In the genomic region with DNA sequence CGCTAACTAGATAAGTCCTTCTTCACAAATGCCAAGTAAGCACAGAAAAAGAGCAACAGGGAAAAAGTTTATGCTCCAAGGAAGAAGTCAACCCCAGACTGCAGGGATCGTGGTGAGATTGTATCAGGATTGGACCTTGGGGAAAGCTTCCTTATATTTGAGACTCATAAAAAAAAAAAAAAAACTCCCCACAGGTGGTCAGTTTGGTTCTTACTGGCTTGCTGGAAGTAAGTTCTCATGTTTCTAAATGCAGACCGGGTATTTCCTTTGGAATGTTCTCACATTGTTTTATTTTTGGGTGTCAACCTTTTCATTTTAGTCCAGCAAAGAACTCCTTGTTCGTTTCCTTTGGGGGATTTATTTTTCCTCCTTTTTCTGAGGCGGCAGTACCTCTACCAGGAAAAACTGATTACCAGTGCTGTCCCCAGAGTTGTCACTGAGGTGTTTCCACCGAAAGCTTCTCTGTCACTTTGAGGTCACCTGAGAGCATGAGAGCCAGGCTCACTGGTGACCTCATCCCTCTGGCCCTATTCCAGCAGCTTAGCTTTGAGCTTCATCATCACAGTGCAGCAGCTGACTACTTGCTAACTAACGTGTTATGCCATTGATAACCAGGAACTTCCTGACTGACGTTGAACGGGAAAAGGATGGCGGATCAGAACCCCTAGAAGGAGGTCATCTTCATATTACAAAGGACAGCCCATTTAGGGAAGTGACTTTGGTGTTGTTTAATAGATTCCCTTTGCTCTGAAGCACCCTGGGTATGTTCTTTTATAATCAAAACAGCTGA, we compare ENCODE assay signal across 1 cellular context.
TF ChIP-seq lines count a peak whose summit lies in the region.

No MANE protein-coding gene starts in this region.

TF ChIP-seq in HepG2, 621 proteins besides CTCF, POLR2A, EP300 and RAD21 (continued from another document and continues in another):
- TF ChIP-seq ZNF800 (CRISPR knock-in tag; IDR thresholded peaks at IDR 0.05) (no peak), MIXL1 (CRISPR knock-in tag; IDR thresholded peaks at IDR 0.05) (no peak), NFKB2 (CRISPR knock-in tag; IDR thresholded peaks at IDR 0.05; ENCODE audit: borderline replicate concordance) (no peak), ZNF296 (CRISPR knock-in tag; conservative IDR thresholded peaks at IDR 0.05) (no peak), MAFG (CRISPR knock-in tag; IDR thresholded peaks at IDR 0.05) (no peak), ARID5B (CRISPR knock-in tag; IDR thresholded peaks at IDR 0.05) (peak; percentile 40), USF2 (IDR thresholded peaks at IDR 0.05; ENCODE audit: low read depth, low read length) (0 out of 2 replicates have a peak, but pooled peaks have one; percentile 5), USF2 (CRISPR knock-in tag; IDR thresholded peaks at IDR 0.05; ENCODE audit: borderline replicate concordance) (no peak), GATAD2A (CRISPR knock-in tag; IDR thresholded peaks at IDR 0.05) (no peak), ZNF574 (CRISPR knock-in tag; IDR thresholded peaks at IDR 0.05) (no peak), ZNF589 (CRISPR knock-in tag; conservative IDR thresholded peaks at IDR 0.05) (no peak), ZNF792 (CRISPR knock-in tag; IDR thresholded peaks at IDR 0.05) (no peak), ZNF124 (CRISPR knock-in tag; IDR thresholded peaks at IDR 0.05) (no peak), ATF2 (CRISPR knock-in tag; IDR thresholded peaks at IDR 0.05) (peak; percentile 87), THRA (CRISPR knock-in tag; IDR thresholded peaks at IDR 0.05; ENCODE audit: borderline replicate concordance) (peak; percentile 56; the same call in 1 of the 2 replicates), SAP130 (CRISPR knock-in tag; IDR thresholded peaks at IDR 0.05; ENCODE audit: low read depth) (peak; percentile 63), RXRB (CRISPR knock-in tag; IDR thresholded peaks at IDR 0.05; ENCODE audit: borderline replicate concordance) (peak; percentile 52; the same call in 1 of the 2 replicates), CENPX (CRISPR knock-in tag; IDR thresholded peaks at IDR 0.05) (no peak), MAX (IDR thresholded peaks at IDR 0.05) (no peak), ZBTB21 (CRISPR knock-in tag; IDR thresholded peaks at IDR 0.05) (peak; percentile 82), RAD51 (IDR thresholded peaks at IDR 0.05; ENCODE audit: borderline replicate concordance) (no peak), TBP (CRISPR knock-in tag; IDR thresholded peaks at IDR 0.05) (no peak), SKI (IDR thresholded peaks at IDR 0.05; ENCODE audit: partially characterized antibody) (no peak), JUND (CRISPR knock-in tag; IDR thresholded peaks at IDR 0.05) (0 out of 2 replicates have a peak, but pooled peaks have one; percentile 31), CREB1 (IDR thresholded peaks at IDR 0.05) (peak; percentile 52; the same call in 1 of the 2 replicates), CREB1 (CRISPR knock-in tag; IDR thresholded peaks at IDR 0.05) (peak; percentile 42; the same call in 1 of the 2 replicates), SOX13 (IDR thresholded peaks at IDR 0.05) (no peak), SOX13 (CRISPR knock-in tag; conservative IDR thresholded peaks at IDR 0.05 in 1 of 2, IDR thresholded peaks at IDR 0.05 in 1 of 2) (peak in 1 of 2 experiments; percentile 28; a peak in 1 of 4 replicates), ELF1 (CRISPR knock-in tag; IDR thresholded peaks at IDR 0.05) (0 out of 2 replicates have a peak, but pooled peaks have one; percentile 19), ZNF326 (CRISPR knock-in tag; IDR thresholded peaks at IDR 0.05; ENCODE audit: borderline replicate concordance) (no peak), ZNF761 (CRISPR knock-in tag; conservative IDR thresholded peaks at IDR 0.05) (no peak), TFAP4 (IDR thresholded peaks at IDR 0.05; ENCODE audit: borderline replicate concordance, low read depth) (peak; percentile 58; the same call in 1 of the 2 replicates), ZZZ3 (CRISPR knock-in tag; IDR thresholded peaks at IDR 0.05; ENCODE audit: borderline replicate concordance) (no peak)
- TF ChIP-seq, protein P1, sequence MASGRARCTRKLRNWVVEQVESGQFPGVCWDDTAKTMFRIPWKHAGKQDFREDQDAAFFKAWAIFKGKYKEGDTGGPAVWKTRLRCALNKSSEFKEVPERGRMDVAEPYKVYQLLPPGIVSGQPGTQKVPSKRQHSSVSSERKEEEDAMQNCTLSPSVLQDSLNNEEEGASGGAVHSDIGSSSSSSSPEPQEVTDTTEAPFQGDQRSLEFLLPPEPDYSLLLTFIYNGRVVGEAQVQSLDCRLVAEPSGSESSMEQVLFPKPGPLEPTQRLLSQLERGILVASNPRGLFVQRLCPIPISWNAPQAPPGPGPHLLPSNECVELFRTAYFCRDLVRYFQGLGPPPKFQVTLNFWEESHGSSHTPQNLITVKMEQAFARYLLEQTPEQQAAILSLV (CRISPR knock-in tag; IDR thresholded peaks at IDR 0.05; ENCODE audit: borderline replicate concordance): no peak
- TF ChIP-seq, protein P2, sequence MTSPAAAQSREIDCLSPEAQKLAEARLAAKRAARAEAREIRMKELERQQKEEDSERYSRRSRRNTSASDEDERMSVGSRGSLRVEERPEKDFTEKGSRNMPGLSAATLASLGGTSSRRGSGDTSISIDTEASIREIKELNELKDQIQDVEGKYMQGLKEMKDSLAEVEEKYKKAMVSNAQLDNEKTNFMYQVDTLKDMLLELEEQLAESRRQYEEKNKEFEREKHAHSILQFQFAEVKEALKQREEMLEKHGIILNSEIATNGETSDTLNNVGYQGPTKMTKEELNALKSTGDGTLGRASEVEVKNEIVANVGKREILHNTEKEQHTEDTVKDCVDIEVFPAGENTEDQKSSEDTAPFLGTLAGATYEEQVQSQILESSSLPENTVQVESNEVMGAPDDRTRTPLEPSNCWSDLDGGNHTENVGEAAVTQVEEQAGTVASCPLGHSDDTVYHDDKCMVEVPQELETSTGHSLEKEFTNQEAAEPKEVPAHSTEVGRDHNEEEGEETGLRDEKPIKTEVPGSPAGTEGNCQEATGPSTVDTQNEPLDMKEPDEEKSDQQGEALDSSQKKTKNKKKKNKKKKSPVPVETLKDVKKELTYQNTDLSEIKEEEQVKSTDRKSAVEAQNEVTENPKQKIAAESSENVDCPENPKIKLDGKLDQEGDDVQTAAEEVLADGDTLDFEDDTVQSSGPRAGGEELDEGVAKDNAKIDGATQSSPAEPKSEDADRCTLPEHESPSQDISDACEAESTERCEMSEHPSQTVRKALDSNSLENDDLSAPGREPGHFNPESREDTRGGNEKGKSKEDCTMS (CRISPR knock-in tag; conservative IDR thresholded peaks at IDR 0.05): no peak
